16 cellular contexts compared by ENCODE assay signal in genomic region chr4:89876548-89876947, GRCh38. TPM values are rescaled to one million over a fixed set of nuclear protein-coding genes. Genes with fewer than 3 reads are reported as not detected.
A peak's percentile ranks its signal among the peaks of the same experiment; 100 is the strongest.
DNase-seq lines count a peak whose midpoint lies in the region; ATAC-seq lines count a peak whose summit lies in the region.
"Had no signal": no experiment of that assay in that cellular context is flagged by ENCODE, and none has a peak within 500 bp of the region (broad histone marks: within the 10 kb centered on the region; RNA-seq: fewer than 3 reads in every experiment).

No MANE protein-coding gene starts in this region.

- H3K27me3 Mint-ChIP-seq in activated CD4-positive, alpha-beta T cell treated with anti-CD3 and anti-CD28 coated beads for 36 hours = peaks cover 2% of the 10 kb centered on the region
- no peaks in the 10 kb centered on the region for H3K27me3 Mint-ChIP-seq in activated naive CD8-positive, alpha-beta T cell
- peaks cover 4% of the 10 kb centered on the region for H3K27me3 Mint-ChIP-seq in activated naive CD8-positive, alpha-beta T cell treated with anti-CD3 and anti-CD28 coated beads for 36 hours

- ATAC-seq in activated CD4-positive, alpha-beta T cell treated with anti-CD3 and anti-CD28 coated beads for 36 hours = peak; percentile 49
- ATAC-seq in stimulated activated naive CD8-positive, alpha-beta T cell treated with anti-CD3 and anti-CD28 coated beads, Interleukin-15, Interleukin-2, amounts not matched to agents 100 U/mL and 50 U/mL, for 24 hours = peak; percentile 69
- no peak for ATAC-seq in HG02938 (IDR thresholded peaks at IDR 0.05; ENCODE audit: unreplicated experiment)
- ATAC-seq: A549 had no signal

- intact Hi-C loops in activated CD4-positive, alpha-beta T cell treated with anti-CD3 and anti-CD28 coated beads for 36 hours (cut with DNase I, micrococcal nuclease) = no loop called here

- H3K27ac Mint-ChIP-seq in activated CD4-positive, alpha-beta T cell treated with anti-CD3 and anti-CD28 coated beads for 36 hours = peak overlapping the region; percentile 37
- peak overlapping the region; percentile 6 for H3K27ac Mint-ChIP-seq in activated naive CD8-positive, alpha-beta T cell
- no peak overlapping the region for H3K27ac Mint-ChIP-seq in activated naive CD8-positive, alpha-beta T cell treated with anti-CD3 and anti-CD28 coated beads for 36 hours
- H3K27ac Mint-ChIP-seq: CD14-positive monocyte; CD4-positive, alpha-beta memory T cell; H9 had no signal

- no peak overlapping the region for H3K4me3 Mint-ChIP-seq in activated CD4-positive, alpha-beta T cell treated with anti-CD3 and anti-CD28 coated beads for 36 hours
- no peak overlapping the region for H3K4me3 Mint-ChIP-seq in activated naive CD8-positive, alpha-beta T cell
- H3K4me3 Mint-ChIP-seq in activated naive CD8-positive, alpha-beta T cell treated with anti-CD3 and anti-CD28 coated beads for 36 hours = no peak overlapping the region
- H3K4me3 Mint-ChIP-seq: CD14-positive monocyte; CD4-positive, alpha-beta memory T cell; H9 had no signal

- CTCF ChIA-PET in activated CD4-positive, alpha-beta T cell treated with anti-CD3 and anti-CD28 coated beads for 36 hours (lab: Charles Lee) = no interaction called here

- H3K36me3 Mint-ChIP-seq in activated CD4-positive, alpha-beta T cell treated with anti-CD3 and anti-CD28 coated beads for 36 hours (ENCODE audit: low read depth) = no peaks in the 10 kb centered on the region
- no peaks in the 10 kb centered on the region for H3K36me3 Mint-ChIP-seq in activated naive CD8-positive, alpha-beta T cell
- H3K36me3 Mint-ChIP-seq in activated naive CD8-positive, alpha-beta T cell treated with anti-CD3 and anti-CD28 coated beads for 36 hours = no peaks in the 10 kb centered on the region
- H3K36me3 Mint-ChIP-seq: CD14-positive monocyte; CD4-positive, alpha-beta memory T cell had no signal

- peaks cover 10% of the 10 kb centered on the region for H3K4me1 Mint-ChIP-seq in activated CD4-positive, alpha-beta T cell treated with anti-CD3 and anti-CD28 coated beads for 36 hours
- H3K4me1 Mint-ChIP-seq in activated naive CD8-positive, alpha-beta T cell (ENCODE audit: low read depth) = peaks cover 4% of the 10 kb centered on the region
- H3K4me1 Mint-ChIP-seq in activated naive CD8-positive, alpha-beta T cell treated with anti-CD3 and anti-CD28 coated beads for 36 hours = peaks cover 4% of the 10 kb centered on the region
- H3K4me1 Mint-ChIP-seq: H9 had no signal

- POLR2A ChIA-PET in activated CD4-positive, alpha-beta T cell treated with anti-CD3 and anti-CD28 coated beads for 36 hours (lab: Charles Lee) = no interaction called here

- H3K9me3 Mint-ChIP-seq in activated CD4-positive, alpha-beta T cell treated with anti-CD3 and anti-CD28 coated beads for 36 hours (ENCODE audit: low read depth) = peaks cover 2% of the 10 kb centered on the region
- no peaks in the 10 kb centered on the region for H3K9me3 Mint-ChIP-seq in activated naive CD8-positive, alpha-beta T cell (ENCODE audit: low read depth)
- no peaks in the 10 kb centered on the region for H3K9me3 Mint-ChIP-seq in activated naive CD8-positive, alpha-beta T cell treated with anti-CD3 and anti-CD28 coated beads for 36 hours
- H3K9me3 Mint-ChIP-seq: CD14-positive monocyte; CD4-positive, alpha-beta memory T cell; H9 had no signal

- no peak for DNase-seq in activated CD4-positive, alpha-beta T cell treated with anti-CD3 and anti-CD28 coated beads for 36 hours
- no peak for DNase-seq in activated CD4-positive, alpha-beta T cell treated with anti-CD3 and anti-CD28 coated beads for 48 hours
- DNase-seq in activated naive CD8-positive, alpha-beta T cell treated with anti-CD3 and anti-CD28 coated beads for 36 hours = no peak
- no peak for DNase-seq in stimulated activated naive CD8-positive, alpha-beta T cell treated with anti-CD3 and anti-CD28 coated beads, Interleukin-15, Interleukin-2, amounts not matched to agents 100 U/mL and 50 U/mL, for 24 hours
- DNase-seq in NCI-H82 treated with DMSO at 0.1 percent for 48 hours (lab: John Stamatoyannopoulos, UW; ENCODE audit: unreplicated experiment) = no peak
- DNase-seq: CD4-positive, alpha-beta memory T cell; DMS153; DMS79; GF-D8; H9 had no signal

RNA-seq across cellular contexts. Expression of gene MMRN1, which starts 18.1 kb away (rescaled TPM):
- under 1 TPM; 0.04 to 0.11 TPM for total RNA-seq in activated CD4-positive, alpha-beta T cell treated with anti-CD3 and anti-CD28 coated beads for 36 hours
- total RNA-seq in activated naive CD8-positive, alpha-beta T cell treated with anti-CD3 and anti-CD28 coated beads for 36 hours = under 1 TPM in 1 of 2 experiments, not detected in 1; 0.10 TPM
- total RNA-seq: H1, H9 had no signal

RNA-seq across cellular contexts. Expression of gene SNCA, which starts 39.6 kb away (rescaled TPM):
- total RNA-seq in activated CD4-positive, alpha-beta T cell treated with anti-CD3 and anti-CD28 coated beads for 36 hours = 1 to 10 TPM in 1 of 2 experiments, under 1 TPM in 1; 0.85 to 1.3 TPM
- total RNA-seq in activated naive CD8-positive, alpha-beta T cell treated with anti-CD3 and anti-CD28 coated beads for 36 hours = under 1 TPM in 1 of 2 experiments, not detected in 1; 0.56 TPM
- total RNA-seq: HT-29 had no signal
